Comparison of ENCODE assay signal across 8 cellular contexts in the genomic region with DNA sequence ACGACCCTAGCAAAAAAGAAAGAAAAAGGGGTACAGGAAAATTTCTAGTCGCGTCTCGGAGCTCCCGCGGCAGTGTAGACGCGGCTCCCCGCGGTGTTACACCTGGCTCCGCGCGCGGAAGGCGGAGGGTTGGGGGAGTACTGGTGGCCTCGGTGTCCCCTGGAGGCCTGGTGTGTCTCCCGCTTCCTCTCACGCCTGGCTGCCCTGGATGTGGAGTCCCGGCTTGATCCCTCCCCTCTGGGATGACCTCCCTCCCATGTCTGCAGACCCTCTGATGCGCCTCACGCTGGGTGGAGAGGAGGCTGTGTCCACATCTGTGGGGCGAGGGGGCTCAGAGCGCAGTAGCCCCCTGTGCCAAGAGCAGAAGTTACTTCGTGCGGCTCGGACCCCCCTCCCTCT. TPM values are rescaled to one million over a fixed set of nuclear protein-coding genes. Genes with fewer than 3 reads are reported as not detected.
DNase-seq lines count a peak whose midpoint lies in the region; ATAC-seq, FAIRE-seq and TF ChIP-seq lines count a peak whose summit lies in the region.

No MANE protein-coding gene starts in this region.

- no peak for TF ChIP-seq RAD21 in A549 (conservative IDR thresholded peaks at IDR 0.05 in 1 of 2, IDR thresholded peaks at IDR 0.05 in 1 of 2)

- no peak overlapping the region for H3K27ac Mint-ChIP-seq in memory B cell

- CTCF ChIA-PET in A549 (lab: Yijun Ruan, JAX): no interaction called here
- CTCF ChIA-PET in HEK293 (lab: Yijun Ruan, JAX): no interaction called here

- peaks cover 3% of the 10 kb centered on the region for H3K36me3 Mint-ChIP-seq in memory B cell

- peaks cover 2% of the 10 kb centered on the region for H3K9me3 Mint-ChIP-seq in memory B cell

- peaks cover 15% of the 10 kb centered on the region for H3K27me3 Mint-ChIP-seq in memory B cell

- 0 out of 3 replicates have a peak, but pooled peaks cover 7% of the 10 kb centered on the region for H3K9me3 ChIP-seq in A549
- no peaks in the 10 kb centered on the region; the same call in 1 of the 2 replicates for H3K9me3 ChIP-seq in HEK293 (ENCODE audit: control insufficient read depth, insufficient read depth, low read depth, low read length)
- H3K9me3 ChIP-seq in tibial artery: peaks cover 0 to 7% (median 0%) of the 10 kb centered on the region in 3 donors

- no peak for TF ChIP-seq POLR2A in A549 (IDR thresholded peaks at IDR 0.05; ENCODE audit: low read length)

- H3K4me3 Mint-ChIP-seq in memory B cell: peak overlapping the region; percentile 80

- no peak for TF ChIP-seq EP300 in A549 (IDR thresholded peaks at IDR 0.05)

- H3K27me3 ChIP-seq in tibial artery: peaks cover 0 to 28% of the 10 kb centered on the region in 2 donors

- H3K36me3 ChIP-seq in HEK293 (ENCODE audit: control insufficient read depth in 2 of 2, insufficient read depth in 1 of 2, low read length in 2 of 2) (peaks cover 0 to 10% of the 10 kb centered on the region in 2 experiments; a peak in 1 of 3 replicates), tibial artery (no peaks in the 10 kb centered on the region)

- no peak for ATAC-seq in A549
- ATAC-seq in memory B cell (ENCODE audit: low read depth): no peak
- no peak for ATAC-seq in GM18517 (IDR thresholded peaks at IDR 0.05; ENCODE audit: unreplicated experiment)
- no peak for ATAC-seq in esophagus mucosa

- H3K4me1 ChIP-seq in A549 (peaks cover 11% of the 10 kb centered on the region), HEK293 (ENCODE audit: control insufficient read depth, insufficient read depth, low read length) (no peaks in the 10 kb centered on the region), tibial artery (peaks cover 0 to 30% (median 25%) of the 10 kb centered on the region in 4 donors)

- peak overlapping the region; percentile 98 for H3K4me2 ChIP-seq in A549

- no peak for TF ChIP-seq CTCF in A549 (IDR thresholded peaks at IDR 0.05)
- no peak for TF ChIP-seq CTCF in HEK293 (tag by site-specific recombination; IDR thresholded peaks at IDR 0.05)
- no peak for TF ChIP-seq CTCF in tibial artery (IDR thresholded peaks at IDR 0.05)

- H3K4me1 Mint-ChIP-seq in memory B cell: peaks cover 12% of the 10 kb centered on the region

- FAIRE-seq in A549 (lab: Jason Lieb, UNC): no peak

- DNase-seq in A549 (ENCODE audit: low read depth in 1 of 2, low spot score in 1 of 2): no peak
- DNase-seq in activated effector memory CD4-positive, alpha-beta T cell treated with Interleukin-2 at 50 U/mL for 16 hours: peak; percentile 7
- DNase-seq in memory B cell (ENCODE audit: low spot score in 2 of 2): peak in 1 of 2 donors; percentile 22
- DNase-seq in tibial artery: no peak
- DNase-seq in CD1c-positive myeloid dendritic cell (ENCODE audit: extremely low spot score): no peak

- WGBS in A549 (ENCODE audit: missing lambda C conversion rate): 46% methylated on average over 25 of the region's 26 CpGs

- POLR2A ChIA-PET in A549 (lab: Yijun Ruan, JAX) (no interaction called here), HEK293 (lab: Yijun Ruan, JAX) (interaction anchor here (0.5 to 1.8 kb wide), 3 partner anchors 186 to 855 kb away, joined by 4 read pairs; a partner anchor contains a TSS)

- peak overlapping the region; percentile 59; the same call in 2 of the 3 replicates for H3K4me3 ChIP-seq in A549
- H3K4me3 ChIP-seq in HEK293 (ENCODE audit: low read depth, low read length): peak overlapping the region; percentile 61
- peak overlapping the region; percentile 51 to 60 for H3K4me3 ChIP-seq in tibial artery

- H3K27ac ChIP-seq in A549: no peak overlapping the region
- H3K27ac ChIP-seq in HEK293 (ENCODE audit: extremely low read depth, low read depth, low read length): peak overlapping the region; percentile 37; the same call in 1 of the 2 replicates
- H3K27ac ChIP-seq in tibial artery: no peak overlapping the region

- intact Hi-C loops in tibial artery (cut with DNase I; ENCODE audit: low total_unique reads): no loop called here

TF ChIP-seq in A549, 52 proteins besides CTCF, POLR2A, EP300 and RAD21 (continues in another document):
- TF ChIP-seq, protein P1, sequence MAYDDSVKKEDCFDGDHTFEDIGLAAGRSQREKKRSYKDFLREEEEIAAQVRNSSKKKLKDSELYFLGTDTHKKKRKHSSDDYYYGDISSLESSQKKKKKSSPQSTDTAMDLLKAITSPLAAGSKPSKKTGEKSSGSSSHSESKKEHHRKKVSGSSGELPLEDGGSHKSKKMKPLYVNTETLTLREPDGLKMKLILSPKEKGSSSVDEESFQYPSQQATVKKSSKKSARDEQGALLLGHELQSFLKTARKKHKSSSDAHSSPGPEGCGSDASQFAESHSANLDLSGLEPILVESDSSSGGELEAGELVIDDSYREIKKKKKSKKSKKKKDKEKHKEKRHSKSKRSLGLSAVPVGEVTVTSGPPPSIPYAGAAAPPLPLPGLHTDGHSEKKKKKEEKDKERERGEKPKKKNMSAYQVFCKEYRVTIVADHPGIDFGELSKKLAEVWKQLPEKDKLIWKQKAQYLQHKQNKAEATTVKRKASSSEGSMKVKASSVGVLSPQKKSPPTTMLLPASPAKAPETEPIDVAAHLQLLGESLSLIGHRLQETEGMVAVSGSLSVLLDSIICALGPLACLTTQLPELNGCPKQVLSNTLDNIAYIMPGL (CRISPR knock-in tag; IDR thresholded peaks at IDR 0.05; ENCODE audit: borderline replicate concordance): no peak
- no peak for TF ChIP-seq NR3C1 (IDR thresholded peaks at IDR 0.05)
- TF ChIP-seq HEYL (CRISPR knock-in tag; IDR thresholded peaks at IDR 0.05): no peak
- no peak for TF ChIP-seq EHMT2 (IDR thresholded peaks at IDR 0.05; ENCODE audit: low read depth)
- no peak for TF ChIP-seq MYC (IDR thresholded peaks at IDR 0.05; ENCODE audit: borderline replicate concordance, low read length)
- no peak for TF ChIP-seq NFE2L2 (conservative IDR thresholded peaks at IDR 0.05; ENCODE audit: low read length)
- TF ChIP-seq FOXS1 (CRISPR knock-in tag; IDR thresholded peaks at IDR 0.05): no peak

TF ChIP-seq in HEK293, 187 proteins besides CTCF, POLR2A, EP300 and RAD21 (continues in another document):
- no peak for TF ChIP-seq ZBTB17 (tag by site-specific recombination; IDR thresholded peaks at IDR 0.05)
- TF ChIP-seq ZNF654 (tag by site-specific recombination; IDR thresholded peaks at IDR 0.05; ENCODE audit: low read depth): no peak
- TF ChIP-seq ZNF677 (tag by site-specific recombination; IDR thresholded peaks at IDR 0.05): no peak
- TF ChIP-seq, protein P2, sequence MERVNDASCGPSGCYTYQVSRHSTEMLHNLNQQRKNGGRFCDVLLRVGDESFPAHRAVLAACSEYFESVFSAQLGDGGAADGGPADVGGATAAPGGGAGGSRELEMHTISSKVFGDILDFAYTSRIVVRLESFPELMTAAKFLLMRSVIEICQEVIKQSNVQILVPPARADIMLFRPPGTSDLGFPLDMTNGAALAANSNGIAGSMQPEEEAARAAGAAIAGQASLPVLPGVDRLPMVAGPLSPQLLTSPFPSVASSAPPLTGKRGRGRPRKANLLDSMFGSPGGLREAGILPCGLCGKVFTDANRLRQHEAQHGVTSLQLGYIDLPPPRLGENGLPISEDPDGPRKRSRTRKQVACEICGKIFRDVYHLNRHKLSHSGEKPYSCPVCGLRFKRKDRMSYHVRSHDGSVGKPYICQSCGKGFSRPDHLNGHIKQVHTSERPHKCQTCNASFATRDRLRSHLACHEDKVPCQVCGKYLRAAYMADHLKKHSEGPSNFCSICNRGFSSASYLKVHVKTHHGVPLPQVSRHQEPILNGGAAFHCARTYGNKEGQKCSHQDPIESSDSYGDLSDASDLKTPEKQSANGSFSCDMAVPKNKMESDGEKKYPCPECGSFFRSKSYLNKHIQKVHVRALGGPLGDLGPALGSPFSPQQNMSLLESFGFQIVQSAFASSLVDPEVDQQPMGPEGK (tag by site-specific recombination; IDR thresholded peaks at IDR 0.05): peak; percentile 55; the same call in 1 of the 2 replicates
- no peak for TF ChIP-seq ZNF404 (tag by site-specific recombination; IDR thresholded peaks at IDR 0.05)
- TF ChIP-seq OVOL3 (tag by site-specific recombination; IDR thresholded peaks at IDR 0.05): no peak
- peak; percentile 31 for TF ChIP-seq ZIC2 (tag by site-specific recombination; IDR thresholded peaks at IDR 0.05)
- TF ChIP-seq, protein P3, sequence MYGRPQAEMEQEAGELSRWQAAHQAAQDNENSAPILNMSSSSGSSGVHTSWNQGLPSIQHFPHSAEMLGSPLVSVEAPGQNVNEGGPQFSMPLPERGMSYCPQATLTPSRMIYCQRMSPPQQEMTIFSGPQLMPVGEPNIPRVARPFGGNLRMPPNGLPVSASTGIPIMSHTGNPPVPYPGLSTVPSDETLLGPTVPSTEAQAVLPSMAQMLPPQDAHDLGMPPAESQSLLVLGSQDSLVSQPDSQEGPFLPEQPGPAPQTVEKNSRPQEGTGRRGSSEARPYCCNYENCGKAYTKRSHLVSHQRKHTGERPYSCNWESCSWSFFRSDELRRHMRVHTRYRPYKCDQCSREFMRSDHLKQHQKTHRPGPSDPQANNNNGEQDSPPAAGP (tag by site-specific recombination; IDR thresholded peaks at IDR 0.05): no peak
- TF ChIP-seq ZNF416 (tag by site-specific recombination; IDR thresholded peaks at IDR 0.05): no peak
- no peak for TF ChIP-seq ZNF112 (tag by site-specific recombination; IDR thresholded peaks at IDR 0.05)
- TF ChIP-seq IKZF3 (tag by site-specific recombination; IDR thresholded peaks at IDR 0.05): no peak
- TF ChIP-seq ZNF169 (tag by site-specific recombination; IDR thresholded peaks at IDR 0.05): no peak
- no peak for TF ChIP-seq ZNF274 (IDR thresholded peaks at IDR 0.05; ENCODE audit: low read length)
- TF ChIP-seq ZNF274 (tag by site-specific recombination; IDR thresholded peaks at IDR 0.05; ENCODE audit: borderline replicate concordance): no peak
- TF ChIP-seq ZNF600 (tag by site-specific recombination; IDR thresholded peaks at IDR 0.05): no peak
- no peak for TF ChIP-seq SETDB1 (IDR thresholded peaks at IDR 0.05; ENCODE audit: insufficient read length, low read length)
- TF ChIP-seq ZNF354C (tag by site-specific recombination; IDR thresholded peaks at IDR 0.05; ENCODE audit: borderline replicate concordance, low read depth): no peak

RNA-seq across cellular contexts. Expression of a gene that starts 1.2 kb away (rescaled TPM):
- polyA plus RNA-seq in A549 (2011; rRNA removed): 0.30 and 0.66 TPM in 2 replicates
- polyA plus RNA-seq in A549 (2012; cell fraction: cytosol; rRNA removed): 0.11 and 0.13 TPM in 2 replicates
- 0.11 and 0.16 TPM in 2 replicates for polyA plus RNA-seq in A549 (2012; cell fraction: nucleus; rRNA removed)
- 0.27 to 0.32 TPM (median 0.28 TPM) in 3 replicates for polyA plus RNA-seq in A549 (2017; fragmentation: RNase III; extraction: RNeasy Plus Mini Kit Qiagen cat#74134 plus additional on column Dnase treatment)
- polyA minus RNA-seq in A549 (2011; rRNA and poly(A)+ RNA removed): 0.83 and 1.0 TPM in 2 replicates
- 0.08 TPM for total RNA-seq in esophagus mucosa
